17 cellular contexts compared by ENCODE assay signal in genomic region chr7:105337529-105337928, GRCh38. TPM values are rescaled to one million over a fixed set of nuclear protein-coding genes. Genes with fewer than 3 reads are reported as not detected.
DNase-seq lines count a peak whose midpoint lies in the region; ATAC-seq and TF ChIP-seq lines count a peak whose summit lies in the region.
"Had no signal": no experiment of that assay in that cellular context is flagged by ENCODE, and none has a peak within 500 bp of the region (broad histone marks: within the 10 kb centered on the region; RNA-seq: fewer than 3 reads in every experiment).

No MANE protein-coding gene starts in this region.

- POLR2A ChIA-PET in WTC11 (lab: Charles Lee) = interaction anchor here (0.6 kb wide), 1 partner anchor 227 kb away, joined by 4 read pairs; no protein-coding TSS in a partner anchor
- POLR2A ChIA-PET in activated CD8-positive, alpha-beta T cell treated with anti-CD3 and anti-CD28 coated beads, Interleukin-2, amount 10 ng/mL, durations not matched to agents 7 days and 5 days (lab: Charles Lee) = no interaction called here

- H3K9me3 Mint-ChIP-seq in natural killer cell (no peaks in the 10 kb centered on the region), WTC11 (no peaks in the 10 kb centered on the region), mesothelial cell of epicardium (no peaks in the 10 kb centered on the region)
- no peaks in the 10 kb centered on the region for H3K9me3 Mint-ChIP-seq in natural killer cell treated with Interleukin-12 subunit alpha and Interleukin-12 subunit beta and Interleukin-15 and Interleukin-18, amount 100 ng/mL, for 72 hours
- no peaks in the 10 kb centered on the region for H3K9me3 Mint-ChIP-seq in activated CD8-positive, alpha-beta T cell treated with anti-CD3 and anti-CD28 coated beads, Interleukin-2, amount 10 ng/mL, durations not matched to agents 7 days and 5 days (ENCODE audit: insufficient read depth)
- H3K9me3 Mint-ChIP-seq: activated naive CD4-positive, alpha-beta T cell treated with anti-CD3 and anti-CD28 coated beads, Interleukin-2, amount 50 U/mL, for 24 hours had no signal

- TF ChIP-seq CTCF in natural killer cell (IDR thresholded peaks at IDR 0.05) = no peak
- TF ChIP-seq CTCF in WTC11 (IDR thresholded peaks at IDR 0.05) = no peak
- TF ChIP-seq CTCF in mesothelial cell of epicardium (IDR thresholded peaks at IDR 0.05; ENCODE audit: unreplicated experiment) = no peak

- CTCF ChIA-PET in WTC11 (lab: Charles Lee) = interaction anchor here (0.6 to 1.5 kb wide), 3 partner anchors 13 to 987 kb away, joined by 3 to 5 read pairs (median 3); no protein-coding TSS in a partner anchor
- CTCF ChIA-PET in activated CD8-positive, alpha-beta T cell treated with anti-CD3 and anti-CD28 coated beads, Interleukin-2, amount 10 ng/mL, durations not matched to agents 7 days and 5 days (lab: Charles Lee) = interaction anchor here (0.7 to 2.0 kb wide), 5 partner anchors 9 to 319 kb away, joined by 3 to 4 read pairs (median 3); no protein-coding TSS in a partner anchor

- H3K36me3 Mint-ChIP-seq in natural killer cell = no peaks in the 10 kb centered on the region
- H3K36me3 Mint-ChIP-seq in natural killer cell treated with Interleukin-12 subunit alpha and Interleukin-12 subunit beta and Interleukin-15 and Interleukin-18, amount 100 ng/mL, for 72 hours = no peaks in the 10 kb centered on the region
- H3K36me3 Mint-ChIP-seq in WTC11 = no peaks in the 10 kb centered on the region
- no peaks in the 10 kb centered on the region for H3K36me3 Mint-ChIP-seq in mesothelial cell of epicardium
- H3K36me3 Mint-ChIP-seq in activated CD8-positive, alpha-beta T cell treated with anti-CD3 and anti-CD28 coated beads, Interleukin-2, amount 10 ng/mL, durations not matched to agents 7 days and 5 days (ENCODE audit: low read depth) = no peaks in the 10 kb centered on the region
- H3K36me3 Mint-ChIP-seq: activated naive CD4-positive, alpha-beta T cell treated with anti-CD3 and anti-CD28 coated beads, Interleukin-2, amount 50 U/mL, for 24 hours had no signal

- H3K4me1 Mint-ChIP-seq in natural killer cell (peaks cover 16 to 19% of the 10 kb centered on the region in 2 donors), WTC11 (peaks cover 17% of the 10 kb centered on the region), mesothelial cell of epicardium (peaks cover 5% of the 10 kb centered on the region)
- H3K4me1 Mint-ChIP-seq in natural killer cell treated with Interleukin-12 subunit alpha and Interleukin-12 subunit beta and Interleukin-15 and Interleukin-18, amount 100 ng/mL, for 72 hours (ENCODE audit: low read depth in 2 of 2) = peaks cover 6 to 13% of the 10 kb centered on the region in 2 donors
- peaks cover 4% of the 10 kb centered on the region for H3K4me1 Mint-ChIP-seq in activated CD8-positive, alpha-beta T cell treated with anti-CD3 and anti-CD28 coated beads, Interleukin-2, amount 10 ng/mL, durations not matched to agents 7 days and 5 days (ENCODE audit: low read depth)

- H3K27me3 Mint-ChIP-seq in natural killer cell (ENCODE audit: low read depth in 2 of 2) (no peaks in the 10 kb centered on the region), WTC11 (ENCODE audit: low read depth) (no peaks in the 10 kb centered on the region), mesothelial cell of epicardium (ENCODE audit: low read depth) (no peaks in the 10 kb centered on the region)
- H3K27me3 Mint-ChIP-seq in natural killer cell treated with Interleukin-12 subunit alpha and Interleukin-12 subunit beta and Interleukin-15 and Interleukin-18, amount 100 ng/mL, for 72 hours = no peaks in the 10 kb centered on the region
- no peaks in the 10 kb centered on the region for H3K27me3 Mint-ChIP-seq in activated CD8-positive, alpha-beta T cell treated with anti-CD3 and anti-CD28 coated beads, Interleukin-2, amount 10 ng/mL, durations not matched to agents 7 days and 5 days (ENCODE audit: low read depth)
- H3K27me3 Mint-ChIP-seq: activated naive CD4-positive, alpha-beta T cell treated with anti-CD3 and anti-CD28 coated beads, Interleukin-2, amount 50 U/mL, for 24 hours had no signal

- DNase-seq in natural killer cell = no peak
- no peak for DNase-seq in natural killer cell treated with Interleukin-12 subunit alpha and Interleukin-12 subunit beta and Interleukin-15 and Interleukin-18, amount 100 ng/mL, for 72 hours (ENCODE audit: low spot score)
- DNase-seq in WTC11 (ENCODE audit: low spot score) = no peak
- no peak for DNase-seq in mesothelial cell of epicardium (ENCODE audit: low spot score in 2 of 2, unreplicated experiment in 2 of 2)
- DNase-seq in activated CD8-positive, alpha-beta T cell treated with anti-CD3 and anti-CD28 coated beads, Interleukin-2, amount 10 ng/mL, durations not matched to agents 7 days and 5 days = no peak
- no peak for DNase-seq in HuH-7.5 (ENCODE audit: low spot score)
- DNase-seq: activated CD4-positive, alpha-beta T cell treated with anti-CD3 and anti-CD28 coated beads for 1 hour; DMS153; GOT3; islet precursor cell; NCI-H2081 treated with DMSO at 0.1 percent for 48 hours; right lobe of liver; RPMI8226 had no signal

- H3K4me3 Mint-ChIP-seq in natural killer cell (no peak overlapping the region), WTC11 (no peak overlapping the region), mesothelial cell of epicardium (no peak overlapping the region)
- H3K4me3 Mint-ChIP-seq in natural killer cell treated with Interleukin-12 subunit alpha and Interleukin-12 subunit beta and Interleukin-15 and Interleukin-18, amount 100 ng/mL, for 72 hours = no peak overlapping the region
- H3K4me3 Mint-ChIP-seq in activated CD8-positive, alpha-beta T cell treated with anti-CD3 and anti-CD28 coated beads, Interleukin-2, amount 10 ng/mL, durations not matched to agents 7 days and 5 days = no peak overlapping the region
- H3K4me3 Mint-ChIP-seq: activated naive CD4-positive, alpha-beta T cell treated with anti-CD3 and anti-CD28 coated beads, Interleukin-2, amount 50 U/mL, for 24 hours had no signal

- intact Hi-C loops in natural killer cell (cut with micrococcal nuclease) = loop anchor here (5.0 kb wide), 1 partner anchor 185 kb away; no protein-coding TSS in a partner anchor

- ATAC-seq in natural killer cell = no peak
- no peak for ATAC-seq in natural killer cell treated with Interleukin-12 subunit alpha and Interleukin-12 subunit beta and Interleukin-15 and Interleukin-18, amount 100 ng/mL, for 72 hours
- ATAC-seq in WTC11 = no peak
- no peak for ATAC-seq in HG02642 (IDR thresholded peaks at IDR 0.05; ENCODE audit: poor library complexity, unreplicated experiment)
- no peak for ATAC-seq in GM18867 (IDR thresholded peaks at IDR 0.05; ENCODE audit: unreplicated experiment)
- ATAC-seq in activated CD8-positive, alpha-beta T cell treated with anti-CD3 and anti-CD28 coated beads, Interleukin-2, amount 10 ng/mL, durations not matched to agents 7 days and 5 days = no peak
- ATAC-seq: HepG2 had no signal

- H3K27ac Mint-ChIP-seq in natural killer cell = peak overlapping the region; percentile 31 to 60
- no peak overlapping the region for H3K27ac Mint-ChIP-seq in natural killer cell treated with Interleukin-12 subunit alpha and Interleukin-12 subunit beta and Interleukin-15 and Interleukin-18, amount 100 ng/mL, for 72 hours
- H3K27ac Mint-ChIP-seq in WTC11 = peak overlapping the region; percentile 51; the same call in 1 of the 2 replicates
- H3K27ac Mint-ChIP-seq in mesothelial cell of epicardium = peak overlapping the region; percentile 34
- H3K27ac Mint-ChIP-seq in activated CD8-positive, alpha-beta T cell treated with anti-CD3 and anti-CD28 coated beads, Interleukin-2, amount 10 ng/mL, durations not matched to agents 7 days and 5 days = no peak overlapping the region

TF ChIP-seq in WTC11, 78 proteins besides CTCF, POLR2A, EP300 and RAD21 (continues in another document):
- TF ChIP-seq TEAD1 (CRISPR knock-in tag; IDR thresholded peaks at IDR 0.05) (no peak), USF1 (CRISPR knock-in tag; IDR thresholded peaks at IDR 0.05) (no peak), MYBL2 (CRISPR knock-in tag; IDR thresholded peaks at IDR 0.05) (no peak), MLX (CRISPR knock-in tag; IDR thresholded peaks at IDR 0.05) (no peak), ESRRA (CRISPR knock-in tag; IDR thresholded peaks at IDR 0.05; ENCODE audit: borderline replicate concordance) (no peak), FOXK1 (CRISPR knock-in tag; IDR thresholded peaks at IDR 0.05) (no peak), RELA (CRISPR knock-in tag; IDR thresholded peaks at IDR 0.05; ENCODE audit: borderline replicate concordance) (no peak)

RNA-seq across cellular contexts. Expression of gene SRPK2, which starts 51.2 kb away (rescaled TPM):
- total RNA-seq in natural killer cell = 100 to 1,000 TPM; 103 to 121 (median 108) TPM
- total RNA-seq in natural killer cell treated with Interleukin-12 subunit alpha and Interleukin-12 subunit beta and Interleukin-15 and Interleukin-18, amount 100 ng/mL, for 72 hours = 10 to 100 TPM; 39.1 to 47.3 TPM
- total RNA-seq in WTC11 (2021) = 50.5 to 54.8 TPM (median 52.0 TPM) in 3 replicates
- total RNA-seq in mesothelial cell of epicardium = 43.8 to 51.4 TPM (median 45.3 TPM) in 3 replicates
- total RNA-seq in activated CD8-positive, alpha-beta T cell treated with anti-CD3 and anti-CD28 coated beads, Interleukin-2, amount 10 ng/mL, durations not matched to agents 7 days and 5 days = 10 to 100 TPM; 34.5 to 35.9 TPM

Comparison
In these comparisons a context has a peak if more than half of its experiments do, and no peak if none do; other contexts are left out.
1. H3K27ac Mint-ChIP-seq: peak in natural killer cell (2 of 2), WTC11 (single experiment) and mesothelial cell of epicardium (single experiment); none in natural killer cell treated with Interleukin-12 subunit alpha and Interleukin-12 subunit beta and Interleukin-15 and Interleukin-18, amount 100 ng/mL, for 72 hours (0 of 2) and activated CD8-positive, alpha-beta T cell treated with anti-CD3 and anti-CD28 coated beads, Interleukin-2, amount 10 ng/mL, durations not matched to agents 7 days and 5 days (single experiment).